Comparison of ENCODE assay signal across 13 cellular contexts in genomic region chr20:22762576-22763256, GRCh38.
A peak's percentile ranks its signal among the peaks of the same experiment; 100 is the strongest.
DNase-seq lines count a peak whose midpoint lies in the region; ATAC-seq, FAIRE-seq and TF ChIP-seq lines count a peak whose summit lies in the region.
"Had no signal": no experiment of that assay in that cellular context is flagged by ENCODE, and none has a peak within 500 bp of the region (broad histone marks: within the 10 kb centered on the region; RNA-seq: fewer than 3 reads in every experiment).

No MANE protein-coding gene starts in this region.

- no peaks in the 10 kb centered on the region for H3K27me3 Mint-ChIP-seq in osteocyte (ENCODE audit: unreplicated experiment)

- H3K27me3 ChIP-seq in HepG2 (ENCODE audit: control insufficient read depth in 1 of 2, insufficient read depth in 2 of 2, low read length in 2 of 2) (peaks cover 0 to 4% of the 10 kb centered on the region in 2 experiments; a peak in 3 of 5 replicates), right lobe of liver (no peaks in the 10 kb centered on the region), esophagus (ENCODE audit: control insufficient read depth in 1 of 2, insufficient read depth in 2 of 2, low read length in 2 of 2) (no peaks in the 10 kb centered on the region)
- H3K27me3 ChIP-seq: body of pancreas had no signal

- peak; percentile 56 for ATAC-seq in HepG2
- no peak for ATAC-seq in right lobe of liver
- ATAC-seq in GM21723 (IDR thresholded peaks at IDR 0.05; ENCODE audit: unreplicated experiment), result no peak
- ATAC-seq: body of pancreas had no signal

- no peaks in the 10 kb centered on the region for H3K9me3 Mint-ChIP-seq in osteocyte (ENCODE audit: unreplicated experiment)

- no peak for FAIRE-seq in HepG2 (lab: Jason Lieb, UNC)

- intact Hi-C loops in HepG2 (cut with micrococcal nuclease; ENCODE audit: unreplicated experiment), result no loop called here
- intact Hi-C loops in right lobe of liver (cut with DNase I), result no loop called here

- no peak overlapping the region for H3K9ac ChIP-seq in HepG2 (ENCODE audit: insufficient read depth, low read depth, low read length)

- H3K36me3 ChIP-seq in HepG2 (replicated peaks in 1 of 2; ENCODE audit: control insufficient read depth in 1 of 2, insufficient read depth in 2 of 2, low read length in 2 of 2) (no peaks in the 10 kb centered on the region), right lobe of liver (no peaks in the 10 kb centered on the region), esophagus (ENCODE audit: control insufficient read depth in 2 of 2, insufficient read depth in 2 of 2, low read length in 1 of 2) (no peaks in the 10 kb centered on the region)

- peak overlapping the region; percentile 36 for H3K4me3 Mint-ChIP-seq in osteocyte (ENCODE audit: unreplicated experiment)

- no peak for TF ChIP-seq RAD21 in HepG2 (CRISPR knock-in tag; IDR thresholded peaks at IDR 0.05)

- H3K36me3 Mint-ChIP-seq in osteocyte (ENCODE audit: unreplicated experiment), result no peaks in the 10 kb centered on the region

- no peaks in the 10 kb centered on the region for H3K79me2 ChIP-seq in HepG2 (ENCODE audit: insufficient read depth, low read length)

- H3K27ac Mint-ChIP-seq in osteocyte (ENCODE audit: unreplicated experiment), result peak overlapping the region; percentile 97

- H3K4me1 ChIP-seq in HepG2 (ENCODE audit: insufficient read depth, low read length) (no peaks in the 10 kb centered on the region), right lobe of liver (no peaks in the 10 kb centered on the region), esophagus (ENCODE audit: control insufficient read depth in 2 of 2, insufficient read depth in 2 of 2, low read length in 1 of 2) (peaks cover 7 to 24% of the 10 kb centered on the region in 2 donors)
- H3K4me1 ChIP-seq: body of pancreas had no signal

- TF ChIP-seq EP300 in HepG2 (IDR thresholded peaks at IDR 0.05; ENCODE audit: low read depth in 2 of 2, low read length in 2 of 2), result no peak
- TF ChIP-seq EP300 in HepG2 (CRISPR knock-in tag; IDR thresholded peaks at IDR 0.05; ENCODE audit: borderline replicate concordance), result no peak

- POLR2A ChIA-PET in HepG2 (lab: Yijun Ruan, JAX), result no interaction called here

- DNase-seq in HepG2 (ENCODE audit: low spot score) (no peak), right lobe of liver (no peak), osteocyte (ENCODE audit: extremely low spot score, unreplicated experiment) (no peak), NCI-H510A (lab: John Stamatoyannopoulos, UW) (no peak), middle frontal gyrus (ENCODE audit: extremely low spot score, low spot score) (no peak), NOMO-1 treated with dmso at 0.1 percent for 144 hours (lab: John Stamatoyannopoulos, UW; ENCODE audit: unreplicated experiment) (no peak)
- DNase-seq: activated CD4-positive, alpha-beta T cell treated with anti-CD3 and anti-CD28 coated beads for 4 hours; body of pancreas; Caco-2; KBM-7; psoas muscle had no signal

- in situ Hi-C loops in HepG2 (cut with HindIII; ENCODE audit: extremely low pct_ligation_motif_present, low pct_unique_long_range_greater_than_20kb), result no loop called here

- CTCF ChIA-PET in HepG2 (lab: Yijun Ruan, JAX; ENCODE audit: low intra/inter-chr PET ratio, low total read pairs), result no interaction called here

- 31% methylated on average over 6 of the region's 6 CpGs for WGBS in HepG2 (ENCODE audit: low lambda C conversion rate)
- WGBS in right lobe of liver (ENCODE audit: insufficient coverage, low coverage, low lambda C conversion rate, missing lambda C conversion rate), result 61% methylated on average over 4 of the region's 6 CpGs
- 46 to 57% methylated on average over 6 of the region's 6 CpGs for WGBS in esophagus, 2 donors

- BruUV-seq in HepG2 (replicated peaks; lab: Mats Ljungman, UMichigan), result no TSS peak

- H2AFZ ChIP-seq in HepG2 (ENCODE audit: low read length), result no peak overlapping the region

- no peak overlapping the region for H3K4me3 ChIP-seq in HepG2 (replicated peaks in 1 of 3; ENCODE audit: insufficient read depth in 1 of 3, low read depth in 2 of 3, low read length in 3 of 3)
- no peak overlapping the region for H3K4me3 ChIP-seq in right lobe of liver
- no peak overlapping the region for H3K4me3 ChIP-seq in esophagus (ENCODE audit: low read depth in 1 of 2, low read length in 2 of 2)
- H3K4me3 ChIP-seq: body of pancreas, psoas muscle had no signal

- H4K20me1 ChIP-seq in HepG2 (ENCODE audit: insufficient read depth, low read length), result no peaks in the 10 kb centered on the region

- H3K27ac ChIP-seq in HepG2 (ENCODE audit: extremely low read length, insufficient read depth, low read length), result no peak overlapping the region
- no peak overlapping the region for H3K27ac ChIP-seq in right lobe of liver
- peak overlapping the region; percentile 94 to 97 for H3K27ac ChIP-seq in esophagus (ENCODE audit: low read depth in 2 of 2, low read length in 1 of 2)
- H3K27ac ChIP-seq: body of pancreas, psoas muscle had no signal

- TF ChIP-seq CTCF in HepG2 (CRISPR knock-in tag; IDR thresholded peaks at IDR 0.05), result no peak
- TF ChIP-seq CTCF in right lobe of liver (IDR thresholded peaks at IDR 0.05), result no peak
- no peak for TF ChIP-seq CTCF in osteocyte (IDR thresholded peaks at IDR 0.05)

- no peaks in the 10 kb centered on the region for H3K9me3 ChIP-seq in HepG2 (ENCODE audit: low read length)
- no peaks in the 10 kb centered on the region for H3K9me3 ChIP-seq in right lobe of liver
- peaks cover 0 to 2% of the 10 kb centered on the region in 2 donors for H3K9me3 ChIP-seq in esophagus (ENCODE audit: control insufficient read depth in 2 of 2, insufficient read depth in 1 of 2, low read depth in 1 of 2, low read length in 1 of 2)
- H3K9me3 ChIP-seq: body of pancreas, Caco-2, psoas muscle had no signal

- H3K4me1 Mint-ChIP-seq in osteocyte (ENCODE audit: unreplicated experiment), result peaks cover 67% of the 10 kb centered on the region

- TF ChIP-seq POLR2A in HepG2 (IDR thresholded peaks at IDR 0.05; ENCODE audit: insufficient read depth in 1 of 2, low read depth in 2 of 2, low read length in 2 of 2) (no peak), right lobe of liver (IDR thresholded peaks at IDR 0.05) (no peak)

- H3K4me2 ChIP-seq in HepG2 (ENCODE audit: low read depth, low read length), result no peak overlapping the region

TF ChIP-seq in HepG2, 621 proteins besides CTCF, POLR2A, EP300 and RAD21:
- no peak for TF ChIP-seq ZNF121 (CRISPR knock-in tag; IDR thresholded peaks at IDR 0.05)
- no peak for TF ChIP-seq ZNF512 (CRISPR knock-in tag; IDR thresholded peaks at IDR 0.05)
- TF ChIP-seq ZSCAN30 (CRISPR knock-in tag; IDR thresholded peaks at IDR 0.05), result no peak
- TF ChIP-seq BRD4 (CRISPR knock-in tag; IDR thresholded peaks at IDR 0.05), result no peak

Comparison
In these comparisons a context has a peak if more than half of its experiments do, and no peak if none do; other contexts are left out.
1. H3K27ac ChIP-seq: peak in esophagus (2 of 2); none in HepG2 (single experiment) and right lobe of liver (0 of 3).